ENCODE assay signal across 33 cellular contexts in genomic region chr6:101434601-101435000, GRCh38. TPM values are rescaled to one million over a fixed set of nuclear protein-coding genes. Genes with fewer than 3 reads are reported as not detected.
"Had no signal": no experiment of that assay in that cellular context is flagged by ENCODE, and none has a peak within 500 bp of the region (broad histone marks: within the 10 kb centered on the region; RNA-seq: fewer than 3 reads in every experiment).

No MANE protein-coding gene starts in this region.

- H3K9me3 Mint-ChIP-seq: activated B cell treated with CpG ODN at 0.5 μM for 24 hours; activated CD4-positive, alpha-beta memory T cell treated with anti-CD3 and anti-CD28 coated beads, Interleukin-2, amount 10 ng/mL, durations not matched to agents 7 days and 5 days; activated CD4-positive, alpha-beta T cell treated with anti-CD3 and anti-CD28 coated beads, Interleukin-2, amount 10 ng/mL, durations not matched to agents 24 days and 14 days; activated naive CD8-positive, alpha-beta T cell treated with anti-CD3 and anti-CD28 coated beads for 36 hours; T-helper 1 cell treated with Interleukin-12 subunit alpha and Interleukin-12 subunit beta and Interleukin-4 antibody, amounts not matched to agents 30 μg/mL and 1 μg/mL, for 36 hours; T-helper 2 cell treated with Interferon-gamma antibody and Interleukin-4, amounts not matched to agents 5 μg/mL and 100 μg/mL, for 36 hours had no signal

- H3K27me3 Mint-ChIP-seq: activated B cell treated with CpG ODN at 0.5 μM for 24 hours; activated CD4-positive, alpha-beta memory T cell treated with anti-CD3 and anti-CD28 coated beads, Interleukin-2, amount 10 ng/mL, durations not matched to agents 7 days and 5 days; activated CD4-positive, alpha-beta T cell treated with anti-CD3 and anti-CD28 coated beads, Interleukin-2, amount 10 ng/mL, durations not matched to agents 24 days and 14 days; activated CD8-positive, alpha-beta memory T cell treated with anti-CD3 and anti-CD28 coated beads, Interleukin-2, amount 10 ng/mL, durations not matched to agents 7 days and 5 days; activated naive CD8-positive, alpha-beta T cell treated with anti-CD3 and anti-CD28 coated beads for 36 hours; activated T-cell treated with anti-CD3 and anti-CD28 coated beads, Interleukin-2, amount 50 U/mL, for 24 hours; activated T-helper 17 cell treated with anti-CD3 and anti-CD28 coated beads, Interleukin-2, amount 50 U/mL, for 72 hours had no signal

- H3K4me3 Mint-ChIP-seq: activated B cell treated with CpG ODN at 0.5 μM for 24 hours; activated CD4-positive, alpha-beta memory T cell treated with anti-CD3 and anti-CD28 coated beads, Interleukin-2, amount 10 ng/mL, durations not matched to agents 7 days and 5 days; activated CD4-positive, alpha-beta T cell treated with anti-CD3 and anti-CD28 coated beads, Interleukin-2, amount 10 ng/mL, durations not matched to agents 24 days and 14 days; activated CD8-positive, alpha-beta memory T cell treated with anti-CD3 and anti-CD28 coated beads, Interleukin-2, amount 10 ng/mL, durations not matched to agents 7 days and 5 days; activated CD8-positive, alpha-beta T cell treated with anti-CD3 and anti-CD28 coated beads, Interleukin-2, amount 10 ng/mL, durations not matched to agents 7 days and 5 days; activated naive CD4-positive, alpha-beta T cell treated with anti-CD3 and anti-CD28 coated beads for 36 hours; activated naive CD8-positive, alpha-beta T cell treated with anti-CD3 and anti-CD28 coated beads for 36 hours; activated T-cell treated with anti-CD3 and anti-CD28 coated beads, Interleukin-2, amount 50 U/mL, for 24 hours; activated T-helper 17 cell treated with anti-CD3 and anti-CD28 coated beads, Interleukin-2, amount 50 U/mL, for 72 hours; T-helper 1 cell treated with Interleukin-12 subunit alpha and Interleukin-12 subunit beta and Interleukin-4 antibody, amounts not matched to agents 30 μg/mL and 1 μg/mL, for 36 hours; T-helper 2 cell treated with Interferon-gamma antibody and Interleukin-4, amounts not matched to agents 5 μg/mL and 100 μg/mL, for 36 hours had no signal

- H3K27ac Mint-ChIP-seq: activated B cell treated with CpG ODN at 0.5 μM for 24 hours; activated CD4-positive, alpha-beta memory T cell treated with anti-CD3 and anti-CD28 coated beads, Interleukin-2, amount 10 ng/mL, durations not matched to agents 7 days and 5 days; activated CD4-positive, alpha-beta T cell treated with anti-CD3 and anti-CD28 coated beads, Interleukin-2, amount 10 ng/mL, durations not matched to agents 24 days and 14 days; activated CD8-positive, alpha-beta memory T cell treated with anti-CD3 and anti-CD28 coated beads, Interleukin-2, amount 10 ng/mL, durations not matched to agents 7 days and 5 days; activated CD8-positive, alpha-beta T cell treated with anti-CD3 and anti-CD28 coated beads, Interleukin-2, amount 10 ng/mL, durations not matched to agents 7 days and 5 days; activated naive CD4-positive, alpha-beta T cell treated with anti-CD3 and anti-CD28 coated beads for 36 hours; activated naive CD4-positive, alpha-beta T cell treated with anti-CD3 and anti-CD28 coated beads, Interleukin-2, amount 50 U/mL, for 72 hours; activated naive CD8-positive, alpha-beta T cell treated with anti-CD3 and anti-CD28 coated beads for 36 hours; activated T-cell treated with anti-CD3 and anti-CD28 coated beads, Interleukin-2, amount 50 U/mL, for 24 hours; activated T-helper 17 cell treated with anti-CD3 and anti-CD28 coated beads, Interleukin-2, amount 50 U/mL, for 72 hours; T-helper 1 cell treated with Interleukin-12 subunit alpha and Interleukin-12 subunit beta and Interleukin-4 antibody, amounts not matched to agents 30 μg/mL and 1 μg/mL, for 36 hours; T-helper 2 cell treated with Interferon-gamma antibody and Interleukin-4, amounts not matched to agents 5 μg/mL and 100 μg/mL, for 36 hours had no signal

- H3K36me3 Mint-ChIP-seq: activated CD8-positive, alpha-beta memory T cell treated with anti-CD3 and anti-CD28 coated beads, Interleukin-2, amount 10 ng/mL, durations not matched to agents 7 days and 5 days; activated naive CD4-positive, alpha-beta T cell treated with anti-CD3 and anti-CD28 coated beads, Interleukin-2, amount 50 U/mL, for 72 hours; activated naive CD8-positive, alpha-beta T cell treated with anti-CD3 and anti-CD28 coated beads for 36 hours had no signal

- H3K9me3 ChIP-seq: adrenal gland, body of pancreas, breast epithelium had no signal

- H3K4me3 ChIP-seq: adrenal gland, body of pancreas, breast epithelium had no signal

- DNase-seq: activated B cell treated with CpG ODN at 0.5 μM for 24 hours; activated CD4-positive, alpha-beta memory T cell treated with anti-CD3 and anti-CD28 coated beads, Interleukin-2, amount 10 ng/mL, durations not matched to agents 7 days and 5 days; activated CD4-positive, alpha-beta T cell treated with anti-CD3 and anti-CD28 coated beads for 4 hours; activated CD4-positive, alpha-beta T cell treated with anti-CD3 and anti-CD28 coated beads, Interleukin-2, amount 10 ng/mL, durations not matched to agents 24 days and 14 days; activated CD4-positive, alpha-beta T cell treated with anti-CD3 and anti-CD28 coated beads, Interleukin-2, amount 50 U/mL, for 48 hours; activated CD4-positive, CD25-positive, alpha-beta regulatory T cell treated with anti-CD3 and anti-CD28 coated beads, Interleukin-2, amount 50 U/mL, for 72 hours; activated CD8-positive, alpha-beta memory T cell treated with anti-CD3 and anti-CD28 coated beads for 24 hours; activated CD8-positive, alpha-beta memory T cell treated with anti-CD3 and anti-CD28 coated beads, Interleukin-2, amount 10 ng/mL, durations not matched to agents 7 days and 5 days; activated CD8-positive, alpha-beta memory T cell treated with anti-CD3 and anti-CD28 coated beads, Interleukin-2, amount 50 U/mL, for 48 hours; activated CD8-positive, alpha-beta T cell treated with anti-CD3 and anti-CD28 coated beads, Interleukin-2, amount 10 ng/mL, durations not matched to agents 7 days and 5 days; activated effector memory CD4-positive, alpha-beta T cell treated with anti-CD3 and anti-CD28 coated beads, Interleukin-2, amount 50 U/mL, for 16 hours; activated gamma-delta T cell treated with Interleukin-2 at 50 U/mL for 16 hours; activated naive CD4-positive, alpha-beta T cell; activated naive CD4-positive, alpha-beta T cell treated with anti-CD3 and anti-CD28 coated beads for 36 hours; activated naive CD4-positive, alpha-beta T cell treated with anti-CD3 and anti-CD28 coated beads, Interleukin-2, amount 50 U/mL, for 16 hours; activated naive CD8-positive, alpha-beta T cell treated with anti-CD3 and anti-CD28 coated beads for 36 hours; activated T-cell treated with anti-CD3 and anti-CD28 coated beads, Interleukin-2, amount 50 U/mL, for 24 hours; activated T-cell treated with anti-CD3 and anti-CD28 coated beads, Interleukin-2, amount 50 U/mL, for 48 hours; adrenal gland; amniotic stem cell; aorta; body of pancreas; brain microvascular endothelial cell; central memory CD4-positive, alpha-beta T cell; T-helper 1 cell; T-helper 2 cell; T-helper 9 cell had no signal

- ATAC-seq: activated CD8-positive, alpha-beta memory T cell treated with anti-CD3 and anti-CD28 coated beads, Interleukin-2, amount 10 ng/mL, durations not matched to agents 7 days and 5 days; activated CD8-positive, alpha-beta T cell treated with anti-CD3 and anti-CD28 coated beads, Interleukin-2, amount 10 ng/mL, durations not matched to agents 7 days and 5 days; activated naive CD4-positive, alpha-beta T cell treated with anti-CD3 and anti-CD28 coated beads, Interleukin-2, amount 50 U/mL, for 72 hours; activated T-helper 17 cell treated with anti-CD3 and anti-CD28 coated beads, Interleukin-2, amount 50 U/mL, for 72 hours; body of pancreas had no signal

- H3K36me3 ChIP-seq: adrenal gland, brain microvascular endothelial cell, breast epithelium had no signal

- H3K4me1 ChIP-seq: adrenal gland, body of pancreas, breast epithelium had no signal

- H3K27ac ChIP-seq: adrenal gland, body of pancreas, brain microvascular endothelial cell, breast epithelium, VCaP had no signal

- H3K27me3 ChIP-seq: adrenal gland, body of pancreas, brain microvascular endothelial cell, breast epithelium had no signal

- H3K4me1 Mint-ChIP-seq: activated B cell treated with CpG ODN at 0.5 μM for 24 hours; activated CD4-positive, alpha-beta memory T cell treated with anti-CD3 and anti-CD28 coated beads, Interleukin-2, amount 10 ng/mL, durations not matched to agents 7 days and 5 days; activated CD4-positive, alpha-beta T cell treated with anti-CD3 and anti-CD28 coated beads, Interleukin-2, amount 10 ng/mL, durations not matched to agents 24 days and 14 days; activated CD8-positive, alpha-beta memory T cell treated with anti-CD3 and anti-CD28 coated beads, Interleukin-2, amount 10 ng/mL, durations not matched to agents 7 days and 5 days; activated naive CD8-positive, alpha-beta T cell treated with anti-CD3 and anti-CD28 coated beads for 36 hours; activated T-helper 17 cell treated with anti-CD3 and anti-CD28 coated beads, Interleukin-2, amount 50 U/mL, for 72 hours had no signal

RNA-seq across cellular contexts. Expression of gene GRIK2, which starts 41.1 kb away (rescaled TPM):
- total RNA-seq: activated CD4-positive, alpha-beta memory T cell treated with anti-CD3 and anti-CD28 coated beads, Interleukin-2, amount 10 ng/mL, durations not matched to agents 7 days and 5 days; activated CD4-positive, alpha-beta T cell treated with anti-CD3 and anti-CD28 coated beads, Interleukin-2, amount 10 ng/mL, durations not matched to agents 24 days and 14 days; activated CD8-positive, alpha-beta memory T cell treated with anti-CD3 and anti-CD28 coated beads, Interleukin-2, amount 10 ng/mL, durations not matched to agents 7 days and 5 days; activated CD8-positive, alpha-beta T cell treated with anti-CD3 and anti-CD28 coated beads, Interleukin-2, amount 10 ng/mL, durations not matched to agents 7 days and 5 days; activated naive CD4-positive, alpha-beta T cell treated with anti-CD3 and anti-CD28 coated beads for 36 hours; activated naive CD4-positive, alpha-beta T cell treated with anti-CD3 and anti-CD28 coated beads, Interleukin-2, amount 50 U/mL, for 72 hours; activated naive CD8-positive, alpha-beta T cell treated with anti-CD3 and anti-CD28 coated beads for 36 hours had no signal
